ENCODE assay signal across 9 cellular contexts in genomic region chr4:54657556-54658313, GRCh38. TPM values are rescaled to one million over a fixed set of nuclear protein-coding genes. Genes with fewer than 3 reads are reported as not detected.
DNase-seq lines count a peak whose midpoint lies in the region; ATAC-seq and TF ChIP-seq lines count a peak whose summit lies in the region.
"Had no signal": no experiment of that assay in that cellular context is flagged by ENCODE, and none has a peak within 500 bp of the region (broad histone marks: within the 10 kb centered on the region; RNA-seq: fewer than 3 reads in every experiment).

Gene KIT, plus strand, starts transcription at chr4:54657957. Its CDS starts 58 bp downstream, at chr4:54658015.

- no peak within 1 kb of the TSS for H3K27ac Mint-ChIP-seq in activated B cell treated with CpG ODN at 0.5 μM for 24 hours
- H3K27ac Mint-ChIP-seq in effector memory CD8-positive, alpha-beta T cell = peak within 1 kb of the TSS in 1 of 2 donors; percentile 74

- peak within 1 kb of the TSS; percentile 54 for H2BK5ac ChIP-seq in mesenchymal stem cell (ENCODE audit: low read depth, low read length, poor library complexity, severe bottlenecking)

- H3K4me3 ChIP-seq in mesenchymal stem cell (ENCODE audit: insufficient read depth in 1 of 2, low read depth in 1 of 2, low read length in 2 of 2) (peak within 1 kb of the TSS; percentile 71 to 85), stomach smooth muscle (ENCODE audit: low read length in 2 of 2) (peak within 1 kb of the TSS; percentile 52 to 75)

- ATAC-seq in activated B cell treated with CpG ODN at 0.5 μM for 24 hours (ENCODE audit: low read depth) = no peak
- peak; percentile 69 for ATAC-seq in effector memory CD8-positive, alpha-beta T cell (replicated peaks)
- ATAC-seq in HG03095 (IDR thresholded peaks at IDR 0.05; ENCODE audit: unreplicated experiment) = no peak
- ATAC-seq in HG02678 (IDR thresholded peaks at IDR 0.05; ENCODE audit: unreplicated experiment) = no peak

- H2AK5ac ChIP-seq in mesenchymal stem cell (ENCODE audit: low read length, severe bottlenecking) = no peak within 1 kb of the TSS

- peak within 1 kb of the TSS in 1 of 2 experiments; percentile 72 for H3K14ac ChIP-seq in mesenchymal stem cell (ENCODE audit: low read length in 2 of 2)

- no peaks in the 10 kb centered on the region for H3K36me3 Mint-ChIP-seq in activated B cell treated with CpG ODN at 0.5 μM for 24 hours (ENCODE audit: low read depth)
- H3K36me3 Mint-ChIP-seq in effector memory CD8-positive, alpha-beta T cell (ENCODE audit: insufficient read depth) = peaks cover 8% of the 10 kb centered on the region

- H3K27me3 ChIP-seq in mesenchymal stem cell (ENCODE audit: control insufficient read depth in 1 of 2, insufficient read depth in 1 of 2, low read length in 2 of 2) (peaks cover 29 to 40% of the 10 kb centered on the region in 2 experiments), stomach smooth muscle (ENCODE audit: control insufficient read depth in 1 of 2, insufficient read depth in 2 of 2, low read length in 2 of 2) (peaks cover 23 to 28% of the 10 kb centered on the region in 2 donors)

- H2BK15ac ChIP-seq in mesenchymal stem cell (ENCODE audit: low read depth, poor library complexity, severe bottlenecking) = no peak within 1 kb of the TSS

- DNase-seq in GM10248 (ENCODE audit: extremely low spot score) = peak; percentile 17
- DNase-seq in NCI-H1105 treated with DMSO at 0.1 percent for 48 hours (lab: John Stamatoyannopoulos, UW) = peak; percentile 74
- DNase-seq in activated B cell treated with CpG ODN at 0.5 μM for 24 hours = no peak
- peak in 2 of 3 experiments; percentile 18 to 22 for DNase-seq in effector memory CD8-positive, alpha-beta T cell
- peak; percentile 38 for DNase-seq in mesenchymal stem cell

- WGBS in mesenchymal stem cell = under 1% methylated on average over 66 of the region's 78 CpGs

- H3K9me3 ChIP-seq in mesenchymal stem cell (ENCODE audit: control insufficient read depth, low read length) (no peaks in the 10 kb centered on the region), stomach smooth muscle (ENCODE audit: control insufficient read depth in 2 of 2, low read length in 2 of 2) (no peaks in the 10 kb centered on the region)

- peak within 1 kb of the TSS; percentile 76 for H3K9ac ChIP-seq in mesenchymal stem cell (ENCODE audit: low read length)
- peak within 1 kb of the TSS in 1 of 2 donors; percentile 13 for H3K9ac ChIP-seq in stomach smooth muscle (ENCODE audit: low read length in 2 of 2)

- H3K79me1 ChIP-seq in mesenchymal stem cell (replicated peaks; ENCODE audit: low read length, poor library complexity, severe bottlenecking) = no peaks in the 10 kb centered on the region

- H3K18ac ChIP-seq in mesenchymal stem cell (ENCODE audit: low read depth in 1 of 2, low read length in 2 of 2) = peak within 1 kb of the TSS in 1 of 2 experiments; percentile 61

- POLR2A ChIA-PET in GM10248 (lab: Yijun Ruan, JAX) (no interaction called here), activated B cell treated with CpG ODN at 0.5 μM for 24 hours (lab: Charles Lee) (interaction anchor here (0.6 kb wide), 1 partner anchor 34 kb away, joined by 3 read pairs; no protein-coding TSS in a partner anchor)

- H4K8ac ChIP-seq in mesenchymal stem cell (ENCODE audit: low read length) = peak within 1 kb of the TSS; percentile 6

- peaks cover 31% of the 10 kb centered on the region for H3K4me1 ChIP-seq in mesenchymal stem cell (ENCODE audit: control insufficient read depth, insufficient read depth, low read depth, low read length)
- peaks cover 25% of the 10 kb centered on the region for H3K4me1 ChIP-seq in stomach smooth muscle (ENCODE audit: control insufficient read depth, insufficient read depth, low read length)

- no peak within 1 kb of the TSS for H3K27ac ChIP-seq in mesenchymal stem cell (ENCODE audit: low read length, poor library complexity, severe bottlenecking)
- H3K27ac ChIP-seq in stomach smooth muscle (ENCODE audit: low read length) = no peak within 1 kb of the TSS
- H3K27ac ChIP-seq: VCaP had no signal

- H2BK12ac ChIP-seq in mesenchymal stem cell (ENCODE audit: low read length in 2 of 2) = peak within 1 kb of the TSS in 1 of 2 experiments; percentile 52

- intact Hi-C loops in activated B cell treated with CpG ODN at 0.5 μM for 24 hours (cut with micrococcal nuclease) = loop anchor here (2.0 kb wide), 1 partner anchor 31 kb away; no protein-coding TSS in a partner anchor

- no peaks in the 10 kb centered on the region for H3K9me3 Mint-ChIP-seq in activated B cell treated with CpG ODN at 0.5 μM for 24 hours
- H3K9me3 Mint-ChIP-seq in effector memory CD8-positive, alpha-beta T cell = peaks cover 0 to 2% of the 10 kb centered on the region in 2 donors

- no peak within 1 kb of the TSS for H3K4ac ChIP-seq in mesenchymal stem cell (ENCODE audit: low read depth in 1 of 2, low read length in 2 of 2)

- CTCF ChIA-PET in GM10248 (lab: Yijun Ruan, JAX) (no interaction called here), activated B cell treated with CpG ODN at 0.5 μM for 24 hours (lab: Charles Lee) (interaction anchor here (0.5 kb wide), 1 partner anchor 620 kb away, joined by 3 read pairs; no protein-coding TSS in a partner anchor)

- H4K91ac ChIP-seq in mesenchymal stem cell (ENCODE audit: low read length) = no peak within 1 kb of the TSS

- peaks cover 25% of the 10 kb centered on the region for H3K4me1 Mint-ChIP-seq in activated B cell treated with CpG ODN at 0.5 μM for 24 hours
- peaks cover 3 to 13% of the 10 kb centered on the region in 2 donors for H3K4me1 Mint-ChIP-seq in effector memory CD8-positive, alpha-beta T cell (ENCODE audit: low read depth in 2 of 2)

- peak within 1 kb of the TSS; percentile 76 for H3K4me3 Mint-ChIP-seq in activated B cell treated with CpG ODN at 0.5 μM for 24 hours
- peak within 1 kb of the TSS; percentile 45 to 84 for H3K4me3 Mint-ChIP-seq in effector memory CD8-positive, alpha-beta T cell

- H2BK120ac ChIP-seq in mesenchymal stem cell (ENCODE audit: low read depth, low read length) = no peak within 1 kb of the TSS

- no peaks in the 10 kb centered on the region for H3K36me3 ChIP-seq in mesenchymal stem cell (ENCODE audit: control insufficient read depth in 1 of 2, insufficient read depth in 2 of 2, low read depth in 1 of 2, low read length in 2 of 2)
- H3K36me3 ChIP-seq in stomach smooth muscle (ENCODE audit: control insufficient read depth in 2 of 2, insufficient read depth in 2 of 2, low read length in 2 of 2) = no peaks in the 10 kb centered on the region

- H3K23ac ChIP-seq in mesenchymal stem cell (ENCODE audit: low read length in 2 of 2) = peak within 1 kb of the TSS in 1 of 2 experiments; percentile 95

- peak within 1 kb of the TSS; percentile 98 for H3K4me2 ChIP-seq in mesenchymal stem cell (ENCODE audit: low read length, poor library complexity, severe bottlenecking)

- peak within 1 kb of the TSS; percentile 74 for H2AFZ ChIP-seq in mesenchymal stem cell (ENCODE audit: low read depth, low read length)

- TF ChIP-seq CTCF in GM10248 (IDR thresholded peaks at IDR 0.05; ENCODE audit: control extremely low read depth, extremely low read depth, low read depth, missing control alignments) = no peak
- no peak for TF ChIP-seq CTCF in activated B cell treated with CpG ODN at 0.5 μM for 24 hours (IDR thresholded peaks at IDR 0.05)

- peaks cover 52% of the 10 kb centered on the region for H3K27me3 Mint-ChIP-seq in activated B cell treated with CpG ODN at 0.5 μM for 24 hours
- peaks cover 45 to 51% of the 10 kb centered on the region in 2 donors for H3K27me3 Mint-ChIP-seq in effector memory CD8-positive, alpha-beta T cell

RNA-seq across cellular contexts. Expression of gene KIT, which starts in this region (rescaled TPM):
- not detected in 2 replicates for total RNA-seq in activated B cell treated with CpG ODN at 0.5 μM for 24 hours
- 0.51 TPM for polyA plus RNA-seq in mesenchymal stem cell (2013, experiment 1 of 2)
- polyA plus RNA-seq in mesenchymal stem cell (2013, experiment 2 of 2) = 0.53 TPM
